Comparison of ENCODE assay signal across 16 cellular contexts in genomic region chr9:127506117-127506813, GRCh38. TPM values are rescaled to one million over a fixed set of nuclear protein-coding genes. Genes with fewer than 3 reads are reported as not detected.
DNase-seq lines count a peak whose midpoint lies in the region; ATAC-seq and TF ChIP-seq lines count a peak whose summit lies in the region.
"Had no signal": no experiment of that assay in that cellular context is flagged by ENCODE, and none has a peak within 500 bp of the region (broad histone marks: within the 10 kb centered on the region; RNA-seq: fewer than 3 reads in every experiment).

No MANE protein-coding gene starts in this region.

- H4K8ac ChIP-seq in mesenchymal stem cell (ENCODE audit: low read length): peak overlapping the region; percentile 78

- peak; percentile 9; the same call in 2 of the 3 replicates for ATAC-seq in SK-N-SH treated with all-trans-retinoic acid at 6 μM for 48 hours
- no peak for ATAC-seq in upper lobe of left lung (ENCODE audit: low FRiP score in 2 of 2)
- ATAC-seq in HG02763 (IDR thresholded peaks at IDR 0.05; ENCODE audit: unreplicated experiment): no peak
- no peak for ATAC-seq in HG03045 (IDR thresholded peaks at IDR 0.05; ENCODE audit: unreplicated experiment)

- H3K9me3 ChIP-seq in SK-N-SH: no peaks in the 10 kb centered on the region
- no peaks in the 10 kb centered on the region for H3K9me3 ChIP-seq in mesenchymal stem cell (ENCODE audit: control insufficient read depth, low read length)
- H3K9me3 ChIP-seq in upper lobe of left lung: no peaks in the 10 kb centered on the region
- H3K9me3 ChIP-seq: lower lobe of right lung, right atrium auricular region had no signal

- peak overlapping the region; percentile 83 for H2AK5ac ChIP-seq in mesenchymal stem cell (ENCODE audit: low read length, severe bottlenecking)

- peaks cover 3% of the 10 kb centered on the region for H3K79me1 ChIP-seq in mesenchymal stem cell (replicated peaks; ENCODE audit: low read length, poor library complexity, severe bottlenecking)

- no peak for DNase-seq in SK-N-SH
- DNase-seq in mesenchymal stem cell: no peak
- no peak for DNase-seq in upper lobe of left lung
- no peak for DNase-seq in retina
- DNase-seq: foreskin melanocyte, lower lobe of right lung, NCI-H1417 treated with DMSO at 0.1 percent for 48 hours, NCI-H510A treated with DMSO at 0.1 percent for 48 hours had no signal

- TF ChIP-seq POLR2A in upper lobe of left lung (IDR thresholded peaks at IDR 0.05): no peak

- TF ChIP-seq CTCF in SK-N-SH (IDR thresholded peaks at IDR 0.05): no peak
- TF ChIP-seq CTCF in VCaP (conservative IDR thresholded peaks at IDR 0.05): peak; percentile 9
- peak in 1 of 6 experiments; percentile 2 for TF ChIP-seq CTCF in upper lobe of left lung (IDR thresholded peaks at IDR 0.05)

- H3K27ac ChIP-seq in SK-N-SH (ENCODE audit: low read depth in 2 of 2, low read length in 1 of 2): peak overlapping the region in 1 of 2 experiments; percentile 59; a peak in 1 of 4 replicates
- peak overlapping the region; percentile 6; the same call in 1 of the 2 replicates for H3K27ac ChIP-seq in VCaP
- H3K27ac ChIP-seq in mesenchymal stem cell (ENCODE audit: low read length, poor library complexity, severe bottlenecking): peak overlapping the region; percentile 72
- H3K27ac ChIP-seq in upper lobe of left lung: peak overlapping the region; percentile 24 to 74 (median 49)
- H3K27ac ChIP-seq: 22Rv1, brain microvascular endothelial cell, lower lobe of right lung, right atrium auricular region had no signal

- peaks cover 36% of the 10 kb centered on the region for H3K79me2 ChIP-seq in SK-N-SH (ENCODE audit: insufficient read depth)

- CTCF ChIA-PET in SK-N-SH (lab: Yijun Ruan, JAX): interaction anchor here (1.0 to 14.3 kb wide), 2 partner anchors 77 to 415 kb away, joined by 3 to 277 read pairs; no protein-coding TSS in a partner anchor

- H3K4me2 ChIP-seq in SK-N-SH (no peak overlapping the region; the same call in 1 of the 2 replicates), mesenchymal stem cell (ENCODE audit: low read length, poor library complexity, severe bottlenecking) (no peak overlapping the region)

- H2BK15ac ChIP-seq in mesenchymal stem cell (ENCODE audit: low read depth, poor library complexity, severe bottlenecking): peak overlapping the region; percentile 93

- no peaks in the 10 kb centered on the region for H3K27me3 ChIP-seq in SK-N-SH (ENCODE audit: insufficient read depth)
- no peaks in the 10 kb centered on the region for H3K27me3 ChIP-seq in mesenchymal stem cell (ENCODE audit: control insufficient read depth in 1 of 2, insufficient read depth in 1 of 2, low read length in 2 of 2)
- no peaks in the 10 kb centered on the region for H3K27me3 ChIP-seq in upper lobe of left lung
- H3K27me3 ChIP-seq: brain microvascular endothelial cell, right atrium auricular region had no signal

- H2BK12ac ChIP-seq in mesenchymal stem cell (ENCODE audit: low read length in 2 of 2): peak overlapping the region; percentile 18 to 33

- peak overlapping the region; percentile 23 for H2BK120ac ChIP-seq in mesenchymal stem cell (ENCODE audit: low read depth, low read length)

- no peaks in the 10 kb centered on the region for H3K9me2 ChIP-seq in SK-N-SH

- H4K91ac ChIP-seq in mesenchymal stem cell (ENCODE audit: low read length): peak overlapping the region; percentile 78

- no peak overlapping the region for H2BK5ac ChIP-seq in mesenchymal stem cell (ENCODE audit: low read depth, low read length, poor library complexity, severe bottlenecking)

- H3K4me1 ChIP-seq in SK-N-SH (ENCODE audit: control insufficient read depth in 1 of 2, insufficient read depth in 2 of 2, low read depth in 1 of 2, low read length in 1 of 2) (peaks cover 10 to 12% of the 10 kb centered on the region in 2 experiments; a peak in 2 of 4 replicates), mesenchymal stem cell (ENCODE audit: control insufficient read depth, insufficient read depth, low read depth, low read length) (peaks cover 52% of the 10 kb centered on the region), upper lobe of left lung (peaks cover 0 to 5% (median 2%) of the 10 kb centered on the region in 4 donors)
- H3K4me1 ChIP-seq: lower lobe of right lung had no signal

- no peak overlapping the region for H3K4ac ChIP-seq in mesenchymal stem cell (ENCODE audit: low read depth in 1 of 2, low read length in 2 of 2)

- POLR2A ChIA-PET in SK-N-SH (lab: Yijun Ruan, JAX): no interaction called here

- H3K18ac ChIP-seq in mesenchymal stem cell (ENCODE audit: low read depth in 1 of 2, low read length in 2 of 2): peak overlapping the region; percentile 31 to 54

- no peak overlapping the region for H2AFZ ChIP-seq in SK-N-SH (ENCODE audit: low read depth)
- no peak overlapping the region for H2AFZ ChIP-seq in mesenchymal stem cell (ENCODE audit: low read depth, low read length)

- H3F3A ChIP-seq in SK-N-SH (replicated peaks; ENCODE audit: insufficient read depth): peaks cover 48% of the 10 kb centered on the region

- 93% methylated on average over 5 of the region's 12 CpGs for WGBS in SK-N-SH (ENCODE audit: low lambda C conversion rate)
- WGBS in mesenchymal stem cell: 89% methylated on average over 8 of the region's 12 CpGs
- WGBS in upper lobe of left lung, 2 donors: 83 to 93% methylated on average over 6 to 12 of the region's 12 CpGs

- TF ChIP-seq EP300 in SK-N-SH (IDR thresholded peaks at IDR 0.05; ENCODE audit: borderline replicate concordance in 1 of 2, low read depth in 1 of 2, low read length in 1 of 2) (no peak), upper lobe of left lung (IDR thresholded peaks at IDR 0.05) (no peak)

- H3K4me3 ChIP-seq in SK-N-SH (ENCODE audit: low read depth in 2 of 2, low read length in 1 of 2) (no peak overlapping the region), mesenchymal stem cell (ENCODE audit: insufficient read depth in 1 of 2, low read depth in 1 of 2, low read length in 2 of 2) (no peak overlapping the region), upper lobe of left lung (no peak overlapping the region)
- H3K4me3 ChIP-seq: GM12878, lower lobe of right lung, right atrium auricular region had no signal

- H3K9ac ChIP-seq in SK-N-SH: no peak overlapping the region
- peak overlapping the region; percentile 45 for H3K9ac ChIP-seq in mesenchymal stem cell (ENCODE audit: low read length)

- no peak overlapping the region for H3K23ac ChIP-seq in mesenchymal stem cell (ENCODE audit: low read length in 2 of 2)

- no peak overlapping the region for H3K14ac ChIP-seq in mesenchymal stem cell (ENCODE audit: low read length in 2 of 2)

- H3K36me3 ChIP-seq in SK-N-SH (replicated peaks in 1 of 2; ENCODE audit: control insufficient read depth in 1 of 2, insufficient read depth in 2 of 2, low read length in 1 of 2) (peaks cover 29 to 47% of the 10 kb centered on the region in 2 experiments), mesenchymal stem cell (ENCODE audit: control insufficient read depth in 1 of 2, insufficient read depth in 2 of 2, low read depth in 1 of 2, low read length in 2 of 2) (peaks cover 84% of the 10 kb centered on the region in 2 experiments), upper lobe of left lung (peaks cover 19 to 99% (median 86%) of the 10 kb centered on the region in 4 donors)

- TF ChIP-seq RAD21 in SK-N-SH (IDR thresholded peaks at IDR 0.05; ENCODE audit: low read length): no peak

- H4K20me1 ChIP-seq in SK-N-SH (ENCODE audit: insufficient read depth): no peaks in the 10 kb centered on the region

TF ChIP-seq in SK-N-SH treated with all-trans-retinoic acid at 6 μM for 48 hours, 23 proteins besides CTCF, POLR2A, EP300 and RAD21 (continues in another document):
- TF ChIP-seq ARNTL (CRISPR knock-in tag; IDR thresholded peaks at IDR 0.05; ENCODE audit: borderline replicate concordance, low read depth): no peak
- TF ChIP-seq OSR1 (CRISPR knock-in tag; IDR thresholded peaks at IDR 0.05): no peak

TF ChIP-seq in SK-N-SH, 30 proteins besides CTCF, POLR2A, EP300 and RAD21 (continues in another document):
- TF ChIP-seq MAX (IDR thresholded peaks at IDR 0.05; ENCODE audit: low read depth): no peak
- no peak for TF ChIP-seq SIN3A (IDR thresholded peaks at IDR 0.05; ENCODE audit: borderline replicate concordance, low read depth, low read length)
- TF ChIP-seq NRF1 (IDR thresholded peaks at IDR 0.05; ENCODE audit: low read depth, low read length): no peak
- TF ChIP-seq USF2 (IDR thresholded peaks at IDR 0.05; ENCODE audit: borderline replicate concordance, low read depth, low read length): no peak
- TF ChIP-seq POLR2AphosphoS5 (IDR thresholded peaks at IDR 0.05; ENCODE audit: low read depth, low read length): no peak
- no peak for TF ChIP-seq RXRA (IDR thresholded peaks at IDR 0.05; ENCODE audit: borderline replicate concordance, low read depth)
- TF ChIP-seq RCOR1 (IDR thresholded peaks at IDR 0.05; ENCODE audit: low read length): no peak

RNA-seq across cellular contexts. Expression of gene LRSAM1, which starts 55.0 kb away (rescaled TPM):
- polyA plus RNA-seq in SK-N-SH (2012; rRNA removed): 5.5 and 8.0 TPM in 2 replicates
- 5.1 and 7.8 TPM in 2 replicates for polyA plus RNA-seq in SK-N-SH (2012; cell fraction: cytosol; rRNA removed)
- polyA plus RNA-seq in SK-N-SH (2012; cell fraction: nucleus; rRNA removed): 35.0 and 51.3 TPM in 2 replicates
- 7.9 TPM for polyA plus RNA-seq in mesenchymal stem cell (2013, experiment 1 of 2)
- polyA plus RNA-seq in mesenchymal stem cell (2013, experiment 2 of 2): 7.2 TPM
- 10 to 100 TPM; 12.9 to 77.5 (median 25.4) TPM for total RNA-seq in upper lobe of left lung

RNA-seq across cellular contexts. Expression of gene RPL12, which starts 55.1 kb away (rescaled TPM):
- 3,270 and 3,754 TPM in 2 replicates for polyA plus RNA-seq in SK-N-SH (2012; rRNA removed)
- 3,350 and 3,639 TPM in 2 replicates for polyA plus RNA-seq in SK-N-SH (2012; cell fraction: cytosol; rRNA removed)
- 595 and 635 TPM in 2 replicates for polyA plus RNA-seq in SK-N-SH (2012; cell fraction: nucleus; rRNA removed)
- polyA plus RNA-seq in mesenchymal stem cell (2013, experiment 1 of 2): 2,850 TPM
- polyA plus RNA-seq in mesenchymal stem cell (2013, experiment 2 of 2): 2,702 TPM
- total RNA-seq in upper lobe of left lung: 1,000 to 10,000 TPM in 4 of 6 donors, 100 to 1,000 TPM in 2; 841 to 1,291 (median 1,060) TPM
